ENCODE assay signal across 8 cellular contexts in genomic region chr22:31748490-31748889, GRCh38. TPM values are rescaled to one million over a fixed set of nuclear protein-coding genes. Genes with fewer than 3 reads are reported as not detected.
DNase-seq lines count a peak whose midpoint lies in the region; ATAC-seq and TF ChIP-seq lines count a peak whose summit lies in the region.

No MANE protein-coding gene starts in this region.

- H3K36me3 Mint-ChIP-seq in neural crest cell (ENCODE audit: low read depth): peaks cover 4% of the 10 kb centered on the region

- H3K27ac Mint-ChIP-seq in neural crest cell (ENCODE audit: unreplicated experiment): peak overlapping the region; percentile 38

- H4K20me1 ChIP-seq in MM.1S (ENCODE audit: insufficient read depth, low read length): no peaks in the 10 kb centered on the region

- H3K9me3 ChIP-seq in MM.1S (replicated peaks; ENCODE audit: insufficient read depth, low read length): no peaks in the 10 kb centered on the region

- no peaks in the 10 kb centered on the region for H3K36me3 ChIP-seq in MM.1S (replicated peaks; ENCODE audit: insufficient read depth, low read length)

- TF ChIP-seq CTCF in MM.1S (IDR thresholded peaks at IDR 0.05; ENCODE audit: low read length) (no peak), neural crest cell (conservative IDR thresholded peaks at IDR 0.05) (no peak)

- peak overlapping the region; percentile 88; the same call in 1 of the 2 replicates for H3K9ac ChIP-seq in MM.1S (ENCODE audit: low read length)

- peak overlapping the region; percentile 71 for H3K4me2 ChIP-seq in MM.1S (ENCODE audit: low read depth, low read length)

- no peak for ATAC-seq in GM19452 (IDR thresholded peaks at IDR 0.05; ENCODE audit: unreplicated experiment)
- ATAC-seq in GM19035 (IDR thresholded peaks at IDR 0.05; ENCODE audit: unreplicated experiment): no peak

- H3K79me2 ChIP-seq in MM.1S (ENCODE audit: low read length): peaks cover 53% of the 10 kb centered on the region

- no peaks in the 10 kb centered on the region for H3K9me2 ChIP-seq in MM.1S (replicated peaks; ENCODE audit: insufficient read depth, low read length)

- DNase-seq in Daoy (ENCODE audit: low read depth): peak; percentile 9
- DNase-seq in MM.1S: no peak
- peak; percentile 27 for DNase-seq in dermis blood vessel endothelial cell
- DNase-seq in neural crest cell (ENCODE audit: low read depth, low spot score): no peak
- DNase-seq in HPDE6-E6E7 (ENCODE audit: extremely low spot score): no peak
- DNase-seq in activated CD4-positive, alpha-beta T cell treated with anti-CD3 and anti-CD28 coated beads for 4 hours: no peak

- H3K9me3 Mint-ChIP-seq in neural crest cell: no peaks in the 10 kb centered on the region

- H3K27me3 Mint-ChIP-seq in neural crest cell (ENCODE audit: low read depth): no peaks in the 10 kb centered on the region

- H2AFZ ChIP-seq in MM.1S (ENCODE audit: low read length): no peak overlapping the region

- H3K4me3 Mint-ChIP-seq in neural crest cell: peak overlapping the region; percentile 92

- H3F3A ChIP-seq in MM.1S (ENCODE audit: insufficient read depth, low read length): peaks cover 8% of the 10 kb centered on the region; the same call in 1 of the 2 replicates

- peaks cover 5% of the 10 kb centered on the region; the same call in 1 of the 2 replicates for H3K4me1 ChIP-seq in MM.1S (ENCODE audit: low read length)

- H3K4me1 Mint-ChIP-seq in neural crest cell: peaks cover 52% of the 10 kb centered on the region

- H3K27me3 ChIP-seq in MM.1S (replicated peaks; ENCODE audit: insufficient read depth, low read length): no peaks in the 10 kb centered on the region

- H3K4me3 ChIP-seq in MM.1S (ENCODE audit: low read length): peak overlapping the region; percentile 79

- H3K27ac ChIP-seq in MM.1S (ENCODE audit: low read length): no peak overlapping the region

RNA-seq across cellular contexts. Expression of gene PRR14L, which starts 1.4 kb away (rescaled TPM):
- 9.3 and 13.5 TPM in 2 replicates for total RNA-seq in Daoy (2014; rRNA removed; shearing (Covaris generic))
- total RNA-seq in dermis blood vessel endothelial cell (23.0 and 32.2 TPM in 2 replicates), neural crest cell (74.9 and 77.0 TPM in 2 replicates)

RNA-seq across cellular contexts. Expression of gene DEPDC5, which starts 5.3 kb away (rescaled TPM):
- total RNA-seq in Daoy (2014; rRNA removed; shearing (Covaris generic)): 6.3 and 12.5 TPM in 2 replicates
- 12.4 and 15.9 TPM in 2 replicates for total RNA-seq in dermis blood vessel endothelial cell
- total RNA-seq in neural crest cell: 39.5 and 40.6 TPM in 2 replicates

Comparison
In these comparisons a context has a peak if more than half of its experiments do, and no peak if none do; other contexts are left out.
1. DNase-seq: peak in Daoy (single experiment) and dermis blood vessel endothelial cell (single experiment); none in MM.1S (single experiment), neural crest cell (single experiment), HPDE6-E6E7 (single experiment) and activated CD4-positive, alpha-beta T cell treated with anti-CD3 and anti-CD28 coated beads for 4 hours (0 of 2).